In genomic region chr20:49610701-49611538, GRCh38 we compare ENCODE assay signal across 8 cellular contexts. TPM values are rescaled to one million over a fixed set of nuclear protein-coding genes. Genes with fewer than 3 reads are reported as not detected.
DNase-seq lines count a peak whose midpoint lies in the region; ATAC-seq lines count a peak whose summit lies in the region.

No MANE protein-coding gene starts in this region.

- H3K4me1 ChIP-seq in skeletal muscle satellite cell (ENCODE audit: control insufficient read depth, insufficient read depth, low read length), result peaks cover 10% of the 10 kb centered on the region

- H3K4me3 ChIP-seq in skeletal muscle satellite cell (ENCODE audit: low read length), result no peak overlapping the region

- H3K9me3 ChIP-seq in skeletal muscle satellite cell (replicated peaks; ENCODE audit: low read length), result no peaks in the 10 kb centered on the region

- H3K9ac ChIP-seq in skeletal muscle satellite cell (ENCODE audit: low read depth, low read length), result no peak overlapping the region

- H3K4me2 ChIP-seq in skeletal muscle satellite cell (ENCODE audit: low read length), result peak overlapping the region; percentile 69

- peaks cover 8% of the 10 kb centered on the region for H3K27me3 ChIP-seq in skeletal muscle satellite cell (ENCODE audit: control insufficient read depth, insufficient read depth, low read length)

- peak; percentile 79 for DNase-seq in COLO829 (ENCODE audit: low spot score)
- DNase-seq in NCI-H1092 (lab: John Stamatoyannopoulos, UW), result peak; percentile 51
- DNase-seq in T-helper 2 cell, result peak; percentile 55 to 76 (median 65)
- DNase-seq in anterior cingulate cortex (lab: John Stamatoyannopoulos, UW), result peak in 56 of 58 donors; percentile 7 to 84 (median 56)
- DNase-seq in iPS DF 19.7 (ENCODE audit: low read depth, low spot score), result peak; percentile 59

- ATAC-seq in GM21576 (IDR thresholded peaks at IDR 0.05; ENCODE audit: unreplicated experiment) (peak; percentile 55), HG03442 (IDR thresholded peaks at IDR 0.05; ENCODE audit: unreplicated experiment) (no peak)

- no peaks in the 10 kb centered on the region for H3K36me3 ChIP-seq in skeletal muscle satellite cell (ENCODE audit: insufficient read depth, low read length)

RNA-seq across cellular contexts. Expression of gene PTGIS, which starts 43.0 kb away (rescaled TPM):
- total RNA-seq in skeletal muscle satellite cell (2012; rRNA removed), result 1.8 and 7.4 TPM in 2 replicates
